In the genomic region with DNA sequence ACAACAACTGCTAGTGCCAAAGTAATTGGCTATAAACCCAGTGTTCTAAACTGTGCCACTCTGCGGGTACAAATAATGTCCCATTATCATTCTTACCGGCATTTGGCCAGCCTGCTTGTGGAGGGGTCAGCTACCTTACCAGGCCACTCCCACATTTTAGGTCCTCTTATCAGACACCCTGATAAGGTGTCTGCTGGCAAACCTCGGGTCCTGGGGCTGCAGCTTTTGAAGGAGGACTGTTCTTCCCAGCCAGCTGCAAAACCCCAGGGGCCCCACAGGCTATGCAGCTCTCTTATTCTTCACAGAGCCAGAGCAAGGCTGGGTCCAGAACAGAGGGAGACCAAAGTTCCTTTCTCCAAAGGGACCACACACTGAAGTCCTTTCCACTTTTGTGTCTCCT, we compare ENCODE assay signal across 15 cellular contexts.
DNase-seq lines count a peak whose midpoint lies in the region; ATAC-seq, FAIRE-seq and TF ChIP-seq lines count a peak whose summit lies in the region.
"Had no signal": no experiment of that assay in that cellular context is flagged by ENCODE, and none has a peak within 500 bp of the region (broad histone marks: within the 10 kb centered on the region; RNA-seq: fewer than 3 reads in every experiment).

No MANE protein-coding gene starts in this region.

- H3K4me2 ChIP-seq in mesendoderm (ENCODE audit: low read length) = peak overlapping the region; percentile 15
- H3K4me2 ChIP-seq: BLaER1 had no signal

- no peak overlapping the region for H3K27ac ChIP-seq in endodermal cell (ENCODE audit: low read depth, low read length)
- peak overlapping the region; percentile 38 for H3K27ac ChIP-seq in mesendoderm (ENCODE audit: low read depth, low read length)
- H3K27ac ChIP-seq: BLaER1, GM23248 had no signal

- H3K4me1 Mint-ChIP-seq in endodermal cell = peaks cover 15% of the 10 kb centered on the region
- H3K4me1 Mint-ChIP-seq: CD8-positive, alpha-beta memory T cell had no signal

- no peaks in the 10 kb centered on the region for H3K79me2 ChIP-seq in mesendoderm (ENCODE audit: control insufficient read depth, insufficient read depth, low read length)

- DNase-seq in ELF-1 (ENCODE audit: low read depth, low spot score) (peak; percentile 7), H54 (ENCODE audit: insufficient read length, low spot score) (no peak), endodermal cell (peak; percentile 68), mesendoderm (peak; percentile 84), posterior cingulate gyrus (no peak), NCI-H82 (lab: John Stamatoyannopoulos, UW) (no peak)
- DNase-seq: AML-193; Caco-2; CD8-positive, alpha-beta memory T cell; DND-41; GF-D8; GM23248 had no signal

- no peaks in the 10 kb centered on the region for H3K27me3 Mint-ChIP-seq in endodermal cell (ENCODE audit: insufficient read depth)

- H3K9ac ChIP-seq in endodermal cell (ENCODE audit: extremely low read depth, low read length, poor library complexity, severe bottlenecking) (no peak overlapping the region), mesendoderm (ENCODE audit: low read length) (no peak overlapping the region)
- H3K9ac ChIP-seq: BLaER1, GM23248 had no signal

- no peak for TF ChIP-seq CTCF in endodermal cell (conservative IDR thresholded peaks at IDR 0.05)

- H3K27me3 ChIP-seq in endodermal cell (ENCODE audit: control insufficient read depth, insufficient read depth, low read length, poor library complexity, severe bottlenecking) = no peaks in the 10 kb centered on the region
- no peaks in the 10 kb centered on the region for H3K27me3 ChIP-seq in mesendoderm (ENCODE audit: insufficient read depth, low read length, poor library complexity)
- H3K27me3 ChIP-seq: BLaER1 had no signal

- no peak for ATAC-seq in activated CD4-positive, CD25-positive, alpha-beta regulatory T cell treated with anti-CD3 and anti-CD28 coated beads, Interleukin-2, amount 50 U/mL, for 24 hours

- H4K8ac ChIP-seq in mesendoderm (ENCODE audit: low read depth, low read length) = no peak overlapping the region

- no peak overlapping the region for H3K4ac ChIP-seq in mesendoderm (ENCODE audit: low read depth, low read length)

- H3K4me1 ChIP-seq in endodermal cell (ENCODE audit: control insufficient read depth, insufficient read depth, low read length) (peaks cover 11% of the 10 kb centered on the region), mesendoderm (ENCODE audit: control insufficient read depth, low read depth, low read length) (peaks cover 6% of the 10 kb centered on the region)
- H3K4me1 ChIP-seq: BLaER1, Caco-2, HAP-1 had no signal

- H3K27ac Mint-ChIP-seq in endodermal cell = no peak overlapping the region

- peak; percentile 11 for FAIRE-seq in H54 (lab: Jason Lieb, UNC)

- H3K18ac ChIP-seq in mesendoderm (ENCODE audit: low read length) = no peak overlapping the region

- no peak for TF ChIP-seq POLR2A in H54 (IDR thresholded peaks at IDR 0.05; ENCODE audit: low read depth, low read length)

- H2BK15ac ChIP-seq in mesendoderm (replicated peaks; ENCODE audit: low read depth) = no peak overlapping the region

- H4K5ac ChIP-seq in mesendoderm (ENCODE audit: low read length) = no peak overlapping the region

- intact Hi-C loops in posterior cingulate gyrus (cut with DNase I) = no loop called here

- no peak overlapping the region for H2BK5ac ChIP-seq in mesendoderm (ENCODE audit: low read length)

- H3K23ac ChIP-seq in mesendoderm (ENCODE audit: low read length) = no peak overlapping the region

- H3K4me3 ChIP-seq in endodermal cell (ENCODE audit: low read length) (no peak overlapping the region), mesendoderm (ENCODE audit: low read length) (no peak overlapping the region)
- H3K4me3 ChIP-seq: BLaER1, GM23248, HAP-1 had no signal

- no peak overlapping the region for H2BK120ac ChIP-seq in mesendoderm (ENCODE audit: low read depth, low read length)

- no peaks in the 10 kb centered on the region for H3K79me1 ChIP-seq in mesendoderm (ENCODE audit: low read length)

- no peak overlapping the region for H2AK5ac ChIP-seq in mesendoderm (ENCODE audit: low read length)

- H3K36me3 ChIP-seq in endodermal cell (ENCODE audit: control insufficient read depth, insufficient read depth, low read length) (no peaks in the 10 kb centered on the region), mesendoderm (ENCODE audit: control insufficient read depth, insufficient read depth, low read length) (no peaks in the 10 kb centered on the region)
- H3K36me3 ChIP-seq: HAP-1 had no signal

- no peak overlapping the region for H3K4me3 Mint-ChIP-seq in endodermal cell
- H3K4me3 Mint-ChIP-seq: CD8-positive, alpha-beta memory T cell had no signal

- no peak overlapping the region for H3K56ac ChIP-seq in mesendoderm (ENCODE audit: low read length)

- H3K9me3 ChIP-seq in endodermal cell (ENCODE audit: control insufficient read depth, low read length) = no peaks in the 10 kb centered on the region
- H3K9me3 ChIP-seq: BLaER1, Caco-2, HAP-1 had no signal

- WGBS in endodermal cell (ENCODE audit: insufficient coverage in 1 of 2, insufficient read length in 1 of 2), 2 experiments = 73% methylated on average over 3 of the region's 3 CpGs; no CpG with 5 or more reads in 1 of the 2 experiments
- no CpG with 5 or more reads among the region's 3 CpGs for WGBS in mesendoderm (ENCODE audit: extremely low coverage, insufficient coverage, low lambda C conversion rate)

- H3K36me3 Mint-ChIP-seq in endodermal cell (ENCODE audit: low read depth) = no peaks in the 10 kb centered on the region
- H3K36me3 Mint-ChIP-seq: CD8-positive, alpha-beta memory T cell had no signal

- no peaks in the 10 kb centered on the region for H3K9me3 Mint-ChIP-seq in endodermal cell
- H3K9me3 Mint-ChIP-seq: CD8-positive, alpha-beta memory T cell had no signal

Comparison
In these comparisons a context has a peak if more than half of its experiments do, and no peak if none do; other contexts are left out.
1. DNase-seq: peak in ELF-1 (single experiment), endodermal cell (single experiment) and mesendoderm (single experiment); none in H54 (single experiment), posterior cingulate gyrus (0 of 10) and NCI-H82 (single experiment).